In the genomic region with DNA sequence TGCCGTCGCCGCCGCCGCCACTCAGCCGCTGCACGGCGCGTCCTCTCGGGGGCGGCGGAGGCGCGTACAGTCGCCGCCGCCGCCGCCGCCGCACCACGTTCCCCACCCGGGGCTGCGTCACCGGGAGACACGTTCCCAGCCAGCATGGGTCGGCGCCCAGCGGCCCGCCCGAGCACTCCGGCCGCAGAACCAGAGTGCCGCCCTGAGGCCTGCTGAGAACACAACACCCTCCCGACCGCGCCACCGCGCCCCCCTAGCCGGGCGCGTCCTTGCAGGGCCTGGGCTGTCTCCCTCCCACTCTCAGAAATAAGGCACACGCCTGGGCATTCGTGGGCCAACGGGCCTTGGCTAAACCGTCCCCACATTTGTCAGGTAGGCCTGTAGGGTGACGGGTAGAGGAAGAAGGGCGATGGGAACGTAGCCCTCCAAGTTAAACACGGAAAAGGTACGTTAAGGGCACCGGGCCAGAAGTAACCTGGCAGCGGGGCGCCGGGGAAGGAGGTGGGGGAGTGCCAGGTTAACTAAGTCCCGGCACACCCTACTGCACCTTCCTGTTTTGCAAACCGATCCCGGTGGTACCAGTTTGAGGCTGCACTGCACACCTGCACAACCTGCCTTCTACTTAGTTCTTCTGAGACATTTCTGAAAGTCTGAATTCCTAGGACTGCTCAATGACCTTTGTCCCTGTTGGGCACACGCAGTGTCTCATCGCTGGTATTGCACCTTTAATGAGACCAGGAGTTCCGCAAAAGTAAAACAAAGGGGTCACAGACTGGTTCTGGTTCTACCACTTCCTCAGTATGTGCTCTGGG, we compare ENCODE assay signal across 8 cellular contexts. TPM values are rescaled to one million over a fixed set of nuclear protein-coding genes. Genes with fewer than 3 reads are reported as not detected.
DNase-seq lines count a peak whose midpoint lies in the region; ATAC-seq and TF ChIP-seq lines count a peak whose summit lies in the region.

A gene (minus strand): TSS at position 68 of the 812 bp plus-strand sequence. CDS start 520 bp downstream, outside the sequence.

- H3K4me1 Mint-ChIP-seq in activated T-cell treated with anti-CD3 and anti-CD28 coated beads, Interleukin-2, amount 50 U/mL, for 4 hours (ENCODE audit: low read depth): peaks cover 48% of the 10 kb centered on the region

- BruUV-seq in PC-3 (replicated peaks; lab: Mats Ljungman, UMichigan): no TSS peak

- H4K20me1 ChIP-seq in PC-3 (ENCODE audit: low read length): peaks cover 35% of the 10 kb centered on the region

- DNase-seq in DMS79 (lab: John Stamatoyannopoulos, UW) (peak; percentile 84), PC-3 (peak; percentile 96)
- DNase-seq in Jurkat, Clone E6-1 (ENCODE audit: low read depth, low spot score): peak; percentile 87
- peak; percentile 89 for DNase-seq in activated T-cell treated with anti-CD3 and anti-CD28 coated beads, Interleukin-2, amount 50 U/mL, for 4 hours
- DNase-seq in stimulated activated CD8-positive, alpha-beta memory T cell treated with anti-CD3 and anti-CD28 coated beads, Interleukin-7, amount 100 ng/mL, for 24 hours (ENCODE audit: low read depth): peak; percentile 75

- peaks cover 46% of the 10 kb centered on the region for H3K79me2 ChIP-seq in PC-3 (ENCODE audit: low read length)

- H3K27me3 Mint-ChIP-seq in activated T-cell treated with anti-CD3 and anti-CD28 coated beads, Interleukin-2, amount 50 U/mL, for 4 hours (ENCODE audit: low read depth): no peaks in the 10 kb centered on the region

- H3K36me3 Mint-ChIP-seq in activated T-cell treated with anti-CD3 and anti-CD28 coated beads, Interleukin-2, amount 50 U/mL, for 4 hours (ENCODE audit: insufficient read depth): peaks cover 8% of the 10 kb centered on the region

- CTCF ChIA-PET in PC-3 (lab: Charles Lee): interaction anchor here (0.6 to 1.7 kb wide), 9 partner anchors 80 to 481 kb away, joined by 3 to 12 read pairs (median 5); no protein-coding TSS in a partner anchor

- H3K27ac ChIP-seq in PC-3 (ENCODE audit: low read length) (peak within 1 kb of the TSS; percentile 72), muscle layer of duodenum (ENCODE audit: low read length) (peak within 1 kb of the TSS; percentile 74)

- peak; percentile 92 for ATAC-seq in GM21619 (IDR thresholded peaks at IDR 0.05; ENCODE audit: unreplicated experiment)
- peak; percentile 82 for ATAC-seq in PC-3
- ATAC-seq in activated T-cell treated with anti-CD3 and anti-CD28 coated beads, Interleukin-2, amount 50 U/mL, for 4 hours: peak; percentile 94 to 96
- ATAC-seq in esophagus mucosa: peak; percentile 98

- H3K36me3 ChIP-seq in PC-3 (ENCODE audit: low read depth, low read length): no peaks in the 10 kb centered on the region
- no peaks in the 10 kb centered on the region for H3K36me3 ChIP-seq in muscle layer of duodenum (ENCODE audit: control insufficient read depth in 1 of 2, insufficient read depth in 2 of 2, low read length in 2 of 2)

- no peaks in the 10 kb centered on the region for H3K9me3 Mint-ChIP-seq in activated T-cell treated with anti-CD3 and anti-CD28 coated beads, Interleukin-2, amount 50 U/mL, for 4 hours

- H3K9me2 ChIP-seq in PC-3 (replicated peaks; ENCODE audit: low read length): no peaks in the 10 kb centered on the region

- peaks cover 46% of the 10 kb centered on the region for H3K4me1 ChIP-seq in PC-3 (ENCODE audit: insufficient read depth, low read length)
- peaks cover 0 to 23% of the 10 kb centered on the region in 2 donors for H3K4me1 ChIP-seq in muscle layer of duodenum (ENCODE audit: control insufficient read depth in 1 of 2, insufficient read depth in 2 of 2, low read length in 2 of 2)

- POLR2A ChIA-PET in PC-3 (lab: Charles Lee; ENCODE audit: unreplicated experiment): interaction anchor here (0.6 kb wide), 3 partner anchors 174 to 562 kb away, joined by 5 to 8 read pairs (median 5); a partner anchor contains a TSS

- intact Hi-C loops in PC-3 (cut with micrococcal nuclease): loop anchor here (1.0 to 5.0 kb wide), 6 partner anchors 136 to 679 kb away; a partner anchor contains a TSS

- peak; percentile 94 for TF ChIP-seq CTCF in PC-3 (conservative IDR thresholded peaks at IDR 0.05; ENCODE audit: low read depth, low read length)

- H3K4me2 ChIP-seq in PC-3 (ENCODE audit: low read length): peak within 1 kb of the TSS; percentile 93

- H3K9me3 ChIP-seq in PC-3 (ENCODE audit: low read length) (no peaks in the 10 kb centered on the region), muscle layer of duodenum (ENCODE audit: control insufficient read depth in 1 of 2, low read length in 2 of 2) (no peaks in the 10 kb centered on the region)

- H3F3A ChIP-seq in PC-3 (ENCODE audit: low read length, unreplicated experiment): no peaks in the 10 kb centered on the region

- H3K4me3 Mint-ChIP-seq in activated T-cell treated with anti-CD3 and anti-CD28 coated beads, Interleukin-2, amount 50 U/mL, for 4 hours: peak within 1 kb of the TSS; percentile 94

- H3K4me3 ChIP-seq in Jurkat, Clone E6-1 (ENCODE audit: low read length): peak within 1 kb of the TSS; percentile 78
- H3K4me3 ChIP-seq in PC-3 (ENCODE audit: low read length) (peak within 1 kb of the TSS; percentile 82), muscle layer of duodenum (ENCODE audit: low read depth in 1 of 2, low read length in 2 of 2) (peak within 1 kb of the TSS; percentile 80 to 85)

- H3K9ac ChIP-seq in PC-3 (ENCODE audit: low read length): peak within 1 kb of the TSS; percentile 95

- H3K27me3 ChIP-seq in PC-3 (ENCODE audit: low read length) (no peaks in the 10 kb centered on the region), muscle layer of duodenum (ENCODE audit: low read depth, low read length) (no peaks in the 10 kb centered on the region)

- H2AFZ ChIP-seq in PC-3 (ENCODE audit: low read length): peak within 1 kb of the TSS; percentile 94

RNA-seq across cellular contexts. Expression of the gene that starts here (rescaled TPM):
- polyA plus RNA-seq in Jurkat, Clone E6-1 (2012; ENCODE audit: insufficient read depth, insufficient read length): 27.5 TPM
- total RNA-seq in PC-3 (2014; rRNA removed) (111 and 120 TPM in 2 replicates), esophagus mucosa (35.5 TPM)
- 10 to 100 TPM; 47.3 to 55.1 (median 48.5) TPM for total RNA-seq in activated T-cell treated with anti-CD3 and anti-CD28 coated beads, Interleukin-2, amount 50 U/mL, for 4 hours

Comparison
In these comparisons a context has a peak if more than half of its experiments do, and no peak if none do; other contexts are left out.
1. Peak in every context shown above with its lines: DNase-seq, ATAC-seq, H3K4me3 ChIP-seq and H3K27ac ChIP-seq.